8 cellular contexts compared by ENCODE assay signal in the genomic region with DNA sequence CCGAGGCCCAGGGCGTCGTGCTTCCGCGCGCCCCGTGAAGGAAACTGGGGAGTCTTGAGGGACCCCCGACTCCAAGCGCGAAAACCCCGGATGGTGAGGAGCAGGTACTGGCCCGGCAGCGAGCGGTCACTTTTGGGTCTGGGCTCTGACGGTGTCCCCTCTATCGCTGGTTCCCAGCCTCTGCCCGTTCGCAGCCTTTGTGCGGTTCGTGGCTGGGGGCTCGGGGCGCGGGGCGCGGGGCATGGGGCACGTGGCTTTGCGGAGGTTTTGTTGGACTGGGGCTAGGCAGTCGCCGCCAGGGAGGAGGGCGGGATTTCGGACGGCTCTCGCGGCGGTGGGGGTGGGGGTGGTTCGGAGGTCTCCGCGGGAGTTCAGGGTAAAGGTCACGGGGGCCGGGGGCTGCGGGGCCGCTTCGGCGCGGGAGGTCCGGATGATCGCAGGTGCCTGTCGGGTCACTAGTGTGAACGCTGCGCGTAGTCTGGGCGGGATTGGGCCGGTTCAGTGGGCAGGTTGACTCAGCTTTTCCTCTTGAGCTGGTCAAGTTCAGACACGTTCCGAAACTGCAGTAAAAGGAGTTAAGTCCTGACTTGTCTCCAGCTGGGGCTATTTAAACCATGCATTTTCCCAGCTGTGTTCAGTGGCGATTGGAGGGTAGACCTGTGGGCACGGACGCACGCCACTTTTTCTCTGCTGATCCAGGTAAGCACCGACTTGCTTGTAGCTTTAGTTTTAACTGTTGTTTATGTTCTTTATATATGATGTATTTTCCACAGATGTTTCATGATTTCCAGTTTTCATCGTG. TPM values are rescaled to one million over a fixed set of nuclear protein-coding genes. Genes with fewer than 3 reads are reported as not detected.
A peak's percentile ranks its signal among the peaks of the same experiment; 100 is the strongest.
DNase-seq lines count a peak whose midpoint lies in the region; ATAC-seq and TF ChIP-seq lines count a peak whose summit lies in the region.

No MANE protein-coding gene starts in this region.

- TF ChIP-seq CTCF in OCI-LY7 (conservative IDR thresholded peaks at IDR 0.05; ENCODE audit: low read length): no peak

- H3K36me3 ChIP-seq in OCI-LY7 (ENCODE audit: insufficient read depth, low read length): peaks cover 53% of the 10 kb centered on the region
- no peaks in the 10 kb centered on the region for H3K36me3 ChIP-seq in esophagus (ENCODE audit: control insufficient read depth in 2 of 2, insufficient read depth in 2 of 2, low read length in 1 of 2)
- H3K36me3 ChIP-seq in muscle layer of colon (ENCODE audit: insufficient read depth, low read length): peaks cover 17% of the 10 kb centered on the region

- peaks cover 56% of the 10 kb centered on the region for H3K79me2 ChIP-seq in OCI-LY7 (ENCODE audit: insufficient read depth, low read depth, low read length)

- DNase-seq in DMS153 (lab: John Stamatoyannopoulos, UW): peak; percentile 95
- DNase-seq in HuH-7.5 (ENCODE audit: low spot score): peak; percentile 53
- DNase-seq in OCI-LY7 (ENCODE audit: low spot score): peak; percentile 82
- DNase-seq in activated T-cell treated with anti-CD3 and anti-CD28 coated beads, Interleukin-2, amount 50 U/mL, for 1 hour: peak; percentile 59
- DNase-seq in stimulated activated CD8-positive, alpha-beta memory T cell treated with anti-CD3 and anti-CD28 coated beads, Interleukin-7, amount 100 ng/mL, for 1 hour (ENCODE audit: low read depth in 2 of 2): peak; percentile 17 to 31

- CTCF ChIA-PET in OCI-LY7 (lab: Charles Lee; ENCODE audit: unreplicated experiment): interaction anchor here (0.6 to 1.3 kb wide), 2 partner anchors 37 to 44 kb away, joined by 3 to 6 read pairs; no protein-coding TSS in a partner anchor

- H3K27ac ChIP-seq in OCI-LY7 (ENCODE audit: low read depth, low read length, poor library complexity, severe bottlenecking) (peak overlapping the region; percentile 100), esophagus (ENCODE audit: low read depth in 2 of 2, low read length in 1 of 2) (peak overlapping the region; percentile 99 to 100), muscle layer of colon (ENCODE audit: low read depth, low read length) (peak overlapping the region; percentile 96)

- WGBS in esophagus, 2 donors: 1% methylated on average over 61 of the region's 61 CpGs

- POLR2A ChIA-PET in OCI-LY7 (lab: Charles Lee): interaction anchor here (0.5 to 3.2 kb wide), 20 partner anchors 8 to 1423 kb away, joined by 3 to 48 read pairs (median 4); a partner anchor contains a TSS

- no peaks in the 10 kb centered on the region for H3K9me2 ChIP-seq in OCI-LY7 (ENCODE audit: insufficient read depth, low read length)

- BruUV-seq in OCI-LY7 (replicated peaks; lab: Mats Ljungman, UMichigan): no TSS peak

- H4K20me1 ChIP-seq in OCI-LY7 (ENCODE audit: insufficient read depth, low read length): peaks cover 20% of the 10 kb centered on the region

- intact Hi-C loops in OCI-LY7 (cut with micrococcal nuclease; ENCODE audit: unreplicated experiment): loop anchor here (2.0 to 5.0 kb wide), 3 partner anchors 80 to 198 kb away; a partner anchor contains a TSS

- peak overlapping the region; percentile 99 for H3K4me3 ChIP-seq in OCI-LY7 (ENCODE audit: low read depth, low read length, poor library complexity, severe bottlenecking)
- H3K4me3 ChIP-seq in esophagus (ENCODE audit: low read depth in 1 of 2, low read length in 2 of 2): peak overlapping the region; percentile 71 to 95
- H3K4me3 ChIP-seq in muscle layer of colon (ENCODE audit: low read depth in 1 of 2, low read length in 2 of 2): peak overlapping the region; percentile 79 to 98

- H3K27me3 ChIP-seq in esophagus (ENCODE audit: control insufficient read depth in 1 of 2, insufficient read depth in 2 of 2, low read length in 2 of 2) (no peaks in the 10 kb centered on the region), muscle layer of colon (ENCODE audit: control insufficient read depth in 1 of 2, insufficient read depth in 2 of 2, low read length in 2 of 2) (no peaks in the 10 kb centered on the region)

- H3K9me3 ChIP-seq in OCI-LY7 (ENCODE audit: low read length) (no peaks in the 10 kb centered on the region; the same call in 1 of the 2 replicates), esophagus (ENCODE audit: control insufficient read depth in 2 of 2, insufficient read depth in 1 of 2, low read depth in 1 of 2, low read length in 1 of 2) (no peaks in the 10 kb centered on the region), muscle layer of colon (ENCODE audit: low read length) (no peaks in the 10 kb centered on the region)

- no peak overlapping the region for H2AFZ ChIP-seq in OCI-LY7 (ENCODE audit: low read length)

- peak overlapping the region; percentile 90 for H3K9ac ChIP-seq in muscle layer of colon (ENCODE audit: low read length)

- H3K4me2 ChIP-seq in OCI-LY7 (ENCODE audit: low read length): peak overlapping the region; percentile 82

- peak; percentile 55 for ATAC-seq in GM21529 (IDR thresholded peaks at IDR 0.05; ENCODE audit: unreplicated experiment)

- H3K4me1 ChIP-seq in OCI-LY7 (ENCODE audit: insufficient read depth, low read length, poor library complexity, severe bottlenecking): peaks cover 73% of the 10 kb centered on the region
- no peaks in the 10 kb centered on the region for H3K4me1 ChIP-seq in esophagus (ENCODE audit: control insufficient read depth in 2 of 2, insufficient read depth in 2 of 2, low read length in 1 of 2)
- peaks cover 24% of the 10 kb centered on the region for H3K4me1 ChIP-seq in muscle layer of colon (ENCODE audit: insufficient read depth, low read length)

RNA-seq across cellular contexts. Expression of a gene that starts 0.6 kb away (rescaled TPM):
- total RNA-seq in OCI-LY7 (2014; rRNA removed; shearing (Covaris generic)): 143 and 229 TPM in 2 replicates
- total RNA-seq in OCI-LY7 (2022): 318 and 366 TPM in 2 replicates
- polyA plus RNA-seq in esophagus: 10 to 100 TPM; 21.9 to 93.4 TPM

Comparison
In these comparisons a context has a peak if more than half of its experiments do, and no peak if none do; other contexts are left out.
1. Peak in every context shown above with its lines: DNase-seq, ATAC-seq, H3K4me3 ChIP-seq and H3K27ac ChIP-seq.
2. DNase-seq: peak in every context shown above with its lines; median percentile 95 in DMS153; 82 in OCI-LY7; 59 in activated T-cell treated with anti-CD3 and anti-CD28 coated beads, Interleukin-2, amount 50 U/mL, for 1 hour; 53 in HuH-7.5; 24 in stimulated activated CD8-positive, alpha-beta memory T cell treated with anti-CD3 and anti-CD28 coated beads, Interleukin-7, amount 100 ng/mL, for 1 hour.